In the genomic region with DNA sequence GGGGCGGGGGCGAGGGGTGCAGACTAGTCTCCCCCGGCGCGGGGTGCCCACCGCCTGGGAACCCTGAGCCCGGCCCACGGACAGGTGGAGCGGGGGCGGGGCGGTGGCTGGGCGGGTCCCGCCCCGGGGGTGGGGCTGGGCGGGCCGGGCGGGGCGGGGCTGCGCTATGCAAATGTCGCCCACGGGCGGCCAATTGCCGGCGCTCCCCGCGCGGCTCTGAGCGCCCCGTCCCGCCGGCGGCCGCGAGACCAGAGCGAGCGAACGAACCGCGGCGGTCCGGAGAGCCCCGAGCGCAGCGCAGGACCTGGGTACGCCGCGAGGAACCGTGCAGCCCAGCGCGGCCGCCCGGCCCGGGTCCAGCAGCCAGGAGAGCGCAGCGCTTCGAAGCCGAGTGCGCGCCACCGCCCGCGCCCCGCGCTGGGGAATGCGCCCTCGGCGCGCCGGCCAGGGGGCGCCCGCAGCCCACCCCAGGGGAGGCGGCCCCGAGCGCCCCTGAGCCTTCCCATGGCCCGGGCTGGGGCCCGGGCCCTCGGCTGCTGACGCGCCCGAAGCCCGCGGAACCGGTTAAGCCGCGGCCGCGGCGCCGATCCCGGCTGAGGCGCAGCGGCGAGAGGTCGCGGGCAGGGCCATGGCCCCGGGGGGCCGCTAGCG, we compare ENCODE assay signal across 8 cellular contexts. TPM values are rescaled to one million over a fixed set of nuclear protein-coding genes. Genes with fewer than 3 reads are reported as not detected.
A peak's percentile ranks its signal among the peaks of the same experiment; 100 is the strongest.
DNase-seq lines count a peak whose midpoint lies in the region; ATAC-seq and TF ChIP-seq lines count a peak whose summit lies in the region.

TSS of gene SEMA3F (plus strand) at position 485 of the 651 bp plus-strand sequence. CDS start 4,299 bp downstream, outside the sequence.

- H3K4me3 ChIP-seq in liver (ENCODE audit: low read depth in 1 of 3, low read length in 3 of 3) = peak within 1 kb of the TSS; percentile 24 to 59 (median 35)

- H3K9me3 Mint-ChIP-seq in dendritic cell treated with granulocyte-macrophage colony-stimulating factor and Interleukin-4, amounts not matched to agents 40 ng/mL and 50 ng/mL, for 4 days = no peaks in the 10 kb centered on the region

- no peak for TF ChIP-seq RAD21 in liver (IDR thresholded peaks at IDR 0.05)

- DNase-seq in Daoy (ENCODE audit: low read depth) = peak; percentile 67
- peak; percentile 60 for DNase-seq in M059J (ENCODE audit: low read depth)
- peak; percentile 39 to 42 for DNase-seq in activated CD4-positive, alpha-beta T cell treated with anti-CD3 and anti-CD28 coated beads for 24 hours (ENCODE audit: low read depth in 2 of 2)
- peak; percentile 37 to 50 for DNase-seq in stimulated activated CD4-positive, alpha-beta T cell treated with anti-CD3 and anti-CD28 coated beads, Interleukin-4, amount 100 ng/mL, for 48 hours (ENCODE audit: low read depth in 2 of 2)
- DNase-seq in T1000 (lab: John Stamatoyannopoulos, UW) = no peak

- H3K4me3 Mint-ChIP-seq in dendritic cell treated with granulocyte-macrophage colony-stimulating factor and Interleukin-4, amounts not matched to agents 40 ng/mL and 50 ng/mL, for 4 days = peak within 1 kb of the TSS; percentile 65

- H3K27me3 Mint-ChIP-seq in dendritic cell treated with granulocyte-macrophage colony-stimulating factor and Interleukin-4, amounts not matched to agents 40 ng/mL and 50 ng/mL, for 4 days = peaks cover 58% of the 10 kb centered on the region

- under 1% methylated on average over 98 of the region's 98 CpGs for WGBS in liver

- ATAC-seq in GM21529 (IDR thresholded peaks at IDR 0.05; ENCODE audit: unreplicated experiment) = peak; percentile 75

- peak within 1 kb of the TSS in 1 of 2 donors; percentile 7 for H3K9ac ChIP-seq in liver (ENCODE audit: low read depth in 1 of 2, low read length in 2 of 2)

- H3K27ac ChIP-seq in liver (ENCODE audit: low read depth in 1 of 2, low read length in 2 of 2) = peak within 1 kb of the TSS in 1 of 2 donors; percentile 16

- peak within 1 kb of the TSS; percentile 12 for H3K27ac Mint-ChIP-seq in dendritic cell treated with granulocyte-macrophage colony-stimulating factor and Interleukin-4, amounts not matched to agents 40 ng/mL and 50 ng/mL, for 4 days

- TF ChIP-seq CTCF in liver (IDR thresholded peaks at IDR 0.05; ENCODE audit: low read depth, low read length, missing input control) = peak; percentile 7

- H3K4me1 Mint-ChIP-seq in dendritic cell treated with granulocyte-macrophage colony-stimulating factor and Interleukin-4, amounts not matched to agents 40 ng/mL and 50 ng/mL, for 4 days (ENCODE audit: low read depth) = peaks cover 23% of the 10 kb centered on the region

- peaks cover 3 to 22% (median 11%) of the 10 kb centered on the region in 4 donors for H3K4me1 ChIP-seq in liver (ENCODE audit: control insufficient read depth in 4 of 4, insufficient read depth in 4 of 4, low read length in 3 of 4)

- H3K36me3 ChIP-seq in liver (ENCODE audit: control insufficient read depth in 4 of 4, insufficient read depth in 3 of 4, low read depth in 1 of 4, low read length in 3 of 4) = no peaks in the 10 kb centered on the region

- H3K9me3 ChIP-seq in liver (ENCODE audit: control insufficient read depth in 4 of 4, low read length in 3 of 4) = no peaks in the 10 kb centered on the region

- intact Hi-C loops in dendritic cell treated with granulocyte-macrophage colony-stimulating factor and Interleukin-4, amounts not matched to agents 40 ng/mL and 50 ng/mL, for 4 days (cut with micrococcal nuclease) = no loop called here

- no peaks in the 10 kb centered on the region for H3K36me3 Mint-ChIP-seq in dendritic cell treated with granulocyte-macrophage colony-stimulating factor and Interleukin-4, amounts not matched to agents 40 ng/mL and 50 ng/mL, for 4 days (ENCODE audit: low read depth)

- no peaks in the 10 kb centered on the region for H3K27me3 ChIP-seq in liver (ENCODE audit: control insufficient read depth in 4 of 4, insufficient read depth in 4 of 4, low read length in 3 of 4)

TF ChIP-seq in liver, 16 proteins besides CTCF, POLR2A, EP300 and RAD21:
- TF ChIP-seq YY1 (IDR thresholded peaks at IDR 0.05) = no peak
- TF ChIP-seq GABPA (IDR thresholded peaks at IDR 0.05 in 1 of 2, conservative IDR thresholded peaks at IDR 0.05 in 1 of 2) = no peak
- TF ChIP-seq EGR1 (IDR thresholded peaks at IDR 0.05; ENCODE audit: low read depth in 2 of 2) = no peak
- TF ChIP-seq, protein P1, sequence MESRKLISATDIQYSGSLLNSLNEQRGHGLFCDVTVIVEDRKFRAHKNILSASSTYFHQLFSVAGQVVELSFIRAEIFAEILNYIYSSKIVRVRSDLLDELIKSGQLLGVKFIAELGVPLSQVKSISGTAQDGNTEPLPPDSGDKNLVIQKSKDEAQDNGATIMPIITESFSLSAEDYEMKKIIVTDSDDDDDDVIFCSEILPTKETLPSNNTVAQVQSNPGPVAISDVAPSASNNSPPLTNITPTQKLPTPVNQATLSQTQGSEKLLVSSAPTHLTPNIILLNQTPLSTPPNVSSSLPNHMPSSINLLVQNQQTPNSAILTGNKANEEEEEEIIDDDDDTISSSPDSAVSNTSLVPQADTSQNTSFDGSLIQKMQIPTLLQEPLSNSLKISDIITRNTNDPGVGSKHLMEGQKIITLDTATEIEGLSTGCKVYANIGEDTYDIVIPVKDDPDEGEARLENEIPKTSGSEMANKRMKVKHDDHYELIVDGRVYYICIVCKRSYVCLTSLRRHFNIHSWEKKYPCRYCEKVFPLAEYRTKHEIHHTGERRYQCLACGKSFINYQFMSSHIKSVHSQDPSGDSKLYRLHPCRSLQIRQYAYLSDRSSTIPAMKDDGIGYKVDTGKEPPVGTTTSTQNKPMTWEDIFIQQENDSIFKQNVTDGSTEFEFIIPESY (IDR thresholded peaks at IDR 0.05) = no peak
- no peak for TF ChIP-seq REST (IDR thresholded peaks at IDR 0.05)
- no peak for TF ChIP-seq SP1 (IDR thresholded peaks at IDR 0.05)
TF ChIP-seq in liver: peak in this region for 0.

RNA-seq across cellular contexts. Expression of gene SEMA3F, which starts in this region (rescaled TPM):
- 0.51 and 1.4 TPM in 2 replicates for total RNA-seq in Daoy (2014; rRNA removed; shearing (Covaris generic))
- total RNA-seq in M059J (2014; rRNA removed; shearing (Covaris generic)) = 3.7 and 6.6 TPM in 2 replicates
- 1 to 10 TPM; 1.6 to 4.8 TPM for total RNA-seq in liver
- polyA plus RNA-seq in liver = 1 to 10 TPM in 1 of 2 donors, under 1 TPM in 1; 0.60 to 2.7 TPM
